27 cellular contexts compared by ENCODE assay signal in genomic region chr10:58164517-58164916, GRCh38.
"Had no signal": no experiment of that assay in that cellular context is flagged by ENCODE, and none has a peak within 500 bp of the region (broad histone marks: within the 10 kb centered on the region; RNA-seq: fewer than 3 reads in every experiment).

No MANE protein-coding gene starts in this region.

- H3K9me3 Mint-ChIP-seq: nephron progenitor cell; stimulated activated naive B cell treated with anti-CD40 and anti-IgM and Interleukin-4, amounts not matched to agents 10 μg/mL and 1 μg/mL and 100 μg/mL, for 72 hours; stimulated activated naive CD8-positive, alpha-beta T cell treated with anti-CD3 and anti-CD28 coated beads, Interleukin-15, amount 100 ng/mL, for 72 hours had no signal

- H3K4me1 ChIP-seq: left ventricle myocardium inferior, lower lobe of right lung, psoas muscle, spleen, testis, tibial nerve, upper lobe of right lung, vagina had no signal

- FAIRE-seq: endothelial cell of umbilical vein, kidney had no signal

- H3K4me3 ChIP-seq: hepatocyte, left ventricle myocardium inferior, lower lobe of right lung, psoas muscle, spleen, testis, tibial nerve, upper lobe of right lung, vagina had no signal

- H3K9me3 ChIP-seq: left ventricle myocardium inferior, lower lobe of right lung, neutrophil, psoas muscle, spleen, testis, tibial nerve, upper lobe of right lung, vagina had no signal

- H3K4me2 ChIP-seq: hepatocyte had no signal

- ATAC-seq: left cardiac atrium; lower lobe of right lung; psoas muscle; sciatic nerve; stimulated activated naive B cell treated with anti-CD40 and anti-IgM and Interleukin-4, amounts not matched to agents 10 μg/mL and 1 μg/mL and 100 μg/mL, for 72 hours; stimulated activated naive CD8-positive, alpha-beta T cell treated with anti-CD3 and anti-CD28 coated beads, Interleukin-15, amount 100 ng/mL, for 72 hours; upper lobe of right lung had no signal

- H3K27ac ChIP-seq: hepatocyte, left ventricle myocardium inferior, lower lobe of right lung, neutrophil, psoas muscle, spleen, testis, tibial nerve, upper lobe of right lung, vagina had no signal

- H3K4me1 Mint-ChIP-seq: naive B cell; nephron progenitor cell; stimulated activated naive B cell treated with anti-CD40 and anti-IgM and Interleukin-4, amounts not matched to agents 10 μg/mL and 1 μg/mL and 100 μg/mL, for 72 hours; stimulated activated naive CD8-positive, alpha-beta T cell treated with anti-CD3 and anti-CD28 coated beads, Interleukin-15, amount 100 ng/mL, for 72 hours had no signal

- H2AFZ ChIP-seq: hepatocyte had no signal

- H3K27me3 ChIP-seq: hepatocyte, testis, tibial nerve, upper lobe of right lung, vagina had no signal

- H3K4me3 Mint-ChIP-seq: endodermal cell; naive B cell; nephron progenitor cell; stimulated activated naive B cell treated with anti-CD40 and anti-IgM and Interleukin-4, amounts not matched to agents 10 μg/mL and 1 μg/mL and 100 μg/mL, for 72 hours; stimulated activated naive CD8-positive, alpha-beta T cell treated with anti-CD3 and anti-CD28 coated beads, Interleukin-15, amount 100 ng/mL, for 72 hours had no signal

- DNase-seq: dermis blood vessel endothelial cell; endodermal cell; foreskin melanocyte; head of caudate nucleus; kidney; left cardiac atrium; left ventricle myocardium inferior; lower lobe of right lung; mesendoderm; naive B cell; nephron progenitor cell; psoas muscle; retina; spleen; stimulated activated CD4-positive, alpha-beta T cell treated with anti-CD3 and anti-CD28 coated beads, Interleukin-15, amount 100 ng/mL, for 24 hours; stimulated activated CD4-positive, alpha-beta T cell treated with anti-CD3 and anti-CD28 coated beads, Interleukin-1b, Interleukin-23, amount 100 ng/mL, for 48 hours; stimulated activated CD4-positive, alpha-beta T cell treated with anti-CD3 and anti-CD28 coated beads, Interleukin-4, amount 100 ng/mL, for 24 hours; stimulated activated naive B cell treated with anti-CD40 and anti-IgM and Interleukin-4, amounts not matched to agents 10 μg/mL and 1 μg/mL and 100 μg/mL, for 72 hours; stimulated activated naive CD8-positive, alpha-beta T cell treated with anti-CD3 and anti-CD28 coated beads, Interleukin-15, amount 100 ng/mL, for 72 hours; testis; upper lobe of right lung had no signal

- H3K36me3 Mint-ChIP-seq: naive B cell; stimulated activated naive B cell treated with anti-CD40 and anti-IgM and Interleukin-4, amounts not matched to agents 10 μg/mL and 1 μg/mL and 100 μg/mL, for 72 hours had no signal

- H3K27ac Mint-ChIP-seq: endodermal cell; nephron progenitor cell; stimulated activated naive B cell treated with anti-CD40 and anti-IgM and Interleukin-4, amounts not matched to agents 10 μg/mL and 1 μg/mL and 100 μg/mL, for 72 hours; stimulated activated naive CD8-positive, alpha-beta T cell treated with anti-CD3 and anti-CD28 coated beads, Interleukin-15, amount 100 ng/mL, for 72 hours had no signal

- H3K36me3 ChIP-seq: left ventricle myocardium inferior, lower lobe of right lung, neutrophil, spleen, tibial nerve, upper lobe of right lung, vagina had no signal
